Comparison of ENCODE assay signal across 12 cellular contexts in the genomic region with DNA sequence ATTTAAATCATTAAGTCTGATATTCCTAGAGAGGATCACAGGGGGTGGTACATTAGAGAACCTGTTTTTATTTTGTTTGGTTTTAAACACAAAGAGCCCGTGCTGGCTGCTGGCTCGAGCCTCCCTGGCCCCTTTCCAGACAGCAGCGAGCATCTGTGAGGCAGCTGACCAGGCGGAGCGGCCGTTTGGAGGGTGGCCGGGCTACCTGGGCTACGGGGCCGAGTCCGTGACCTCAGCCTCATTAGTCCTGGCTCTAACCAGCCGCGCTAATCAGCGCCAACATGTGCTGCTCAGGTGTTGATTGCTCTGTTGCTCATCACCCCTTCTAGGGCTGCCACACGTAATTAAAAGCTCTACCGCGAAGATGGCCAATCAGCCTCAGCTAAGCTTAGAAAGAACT. TPM values are rescaled to one million over a fixed set of nuclear protein-coding genes. Genes with fewer than 3 reads are reported as not detected.
DNase-seq lines count a peak whose midpoint lies in the region; ATAC-seq and TF ChIP-seq lines count a peak whose summit lies in the region.
"Had no signal": no experiment of that assay in that cellular context is flagged by ENCODE, and none has a peak within 500 bp of the region (broad histone marks: within the 10 kb centered on the region; RNA-seq: fewer than 3 reads in every experiment).

No MANE protein-coding gene starts in this region.

- H3K9me3 ChIP-seq in left ventricle myocardium inferior (replicated peaks) (peaks cover 10% of the 10 kb centered on the region), spleen (peaks cover 2 to 34% (median 12%) of the 10 kb centered on the region in 8 donors), mammary epithelial cell (replicated peaks; ENCODE audit: insufficient read depth, low read length) (no peaks in the 10 kb centered on the region), aorta (ENCODE audit: control insufficient read depth, low read length) (peaks cover 2% of the 10 kb centered on the region)

- no peaks in the 10 kb centered on the region for H3K79me2 ChIP-seq in mammary epithelial cell (ENCODE audit: insufficient read depth, low read length)

- H3K27ac ChIP-seq in left ventricle myocardium inferior (replicated peaks) (no peak overlapping the region), spleen (no peak overlapping the region), mammary epithelial cell (ENCODE audit: insufficient read depth, low read depth, low read length) (no peak overlapping the region), aorta (ENCODE audit: low read depth in 1 of 2, low read length in 2 of 2) (no peak overlapping the region)
- H3K27ac ChIP-seq: dorsolateral prefrontal cortex had no signal

- TF ChIP-seq CTCF in left ventricle myocardium inferior (IDR thresholded peaks at IDR 0.05; ENCODE audit: borderline replicate concordance), result no peak
- no peak for TF ChIP-seq CTCF in spleen (IDR thresholded peaks at IDR 0.05 in 8 of 11, conservative IDR thresholded peaks at IDR 0.05 in 3 of 11)
- TF ChIP-seq CTCF in mammary epithelial cell (conservative IDR thresholded peaks at IDR 0.05 in 1 of 2, IDR thresholded peaks at IDR 0.05 in 1 of 2; ENCODE audit: extremely low read depth in 1 of 2, insufficient read depth in 1 of 2, low read depth in 1 of 2, low read length in 2 of 2), result no peak

- BruUV-seq in mammary epithelial cell (replicated peaks; lab: Mats Ljungman, UMichigan), result no TSS peak

- in situ Hi-C loops in mammary epithelial cell (cut with MboI; ENCODE audit: low sequenced_read_pairs in 2 of 2), result no loop called here

- no peak overlapping the region for H2AFZ ChIP-seq in mammary epithelial cell (ENCODE audit: low read depth, low read length)

- H3K4me3 ChIP-seq in left ventricle myocardium inferior, result no peak overlapping the region
- H3K4me3 ChIP-seq in spleen, result no peak overlapping the region
- no peak overlapping the region for H3K4me3 ChIP-seq in mammary epithelial cell (replicated peaks in 1 of 3; ENCODE audit: insufficient read depth in 1 of 3, low read depth in 2 of 3, low read length in 3 of 3)
- H3K4me3 ChIP-seq in aorta (ENCODE audit: low read length in 2 of 2), result no peak overlapping the region

- peaks cover 24% of the 10 kb centered on the region for H3K4me1 ChIP-seq in left ventricle myocardium inferior
- H3K4me1 ChIP-seq in spleen, result peaks cover 0 to 4% (median 0%) of the 10 kb centered on the region in 6 donors
- peaks cover 13% of the 10 kb centered on the region for H3K4me1 ChIP-seq in mammary epithelial cell (ENCODE audit: insufficient read depth, low read length)
- H3K4me1 ChIP-seq in aorta (ENCODE audit: control insufficient read depth in 1 of 2, insufficient read depth in 2 of 2, low read length in 2 of 2), result no peaks in the 10 kb centered on the region

- no peak for ATAC-seq in aorta (ENCODE audit: low FRiP score)

- no peaks in the 10 kb centered on the region for H4K20me1 ChIP-seq in mammary epithelial cell (ENCODE audit: insufficient read depth, low read length)

- no peaks in the 10 kb centered on the region for H3K27me3 ChIP-seq in left ventricle myocardium inferior (ENCODE audit: low read depth)
- H3K27me3 ChIP-seq in spleen (replicated peaks in 1 of 7), result peaks cover 0 to 9% (median 0%) of the 10 kb centered on the region in 7 donors
- H3K27me3 ChIP-seq in mammary epithelial cell (ENCODE audit: insufficient read depth, low read length), result no peaks in the 10 kb centered on the region
- H3K27me3 ChIP-seq in aorta (ENCODE audit: control insufficient read depth in 1 of 2, insufficient read depth in 2 of 2, low read length in 1 of 2), result no peaks in the 10 kb centered on the region
- H3K27me3 ChIP-seq: dorsolateral prefrontal cortex had no signal

- dilution Hi-C loops in mammary epithelial cell (cut with HindIII; ENCODE audit: low sequenced_read_pairs), result no loop called here

- no peak for TF ChIP-seq POLR2A in spleen (IDR thresholded peaks at IDR 0.05)

- H3K36me3 ChIP-seq in left ventricle myocardium inferior, result peaks cover 37% of the 10 kb centered on the region
- peaks cover 0 to 67% (median 18%) of the 10 kb centered on the region in 6 donors for H3K36me3 ChIP-seq in spleen
- no peaks in the 10 kb centered on the region for H3K36me3 ChIP-seq in mammary epithelial cell (ENCODE audit: insufficient read depth, low read length)
- peaks cover 8 to 10% of the 10 kb centered on the region in 2 donors for H3K36me3 ChIP-seq in aorta (ENCODE audit: control insufficient read depth in 1 of 2, insufficient read depth in 2 of 2, low read length in 1 of 2)

- DNase-seq in DMS53 (lab: John Stamatoyannopoulos, UW) (peak; percentile 63), DMS53 treated with DMSO at 0.1 percent for 48 hours (lab: John Stamatoyannopoulos, UW; ENCODE audit: unreplicated experiment) (no peak), NCI-H774 (lab: John Stamatoyannopoulos, UW) (peak; percentile 42), left ventricle myocardium inferior (peak; percentile 36), spleen (peak; percentile 70), mammary epithelial cell (no peak), GM03348 (ENCODE audit: low spot score) (no peak), aorta (no peak)
- DNase-seq: CD4-positive, CD25-positive, alpha-beta regulatory T cell; dorsolateral prefrontal cortex; left cardiac atrium; NCI-H446 treated with DMSO at 0.1 percent for 48 hours had no signal

- 87 to 91% (median 90%) methylated on average over 16 of the region's 16 CpGs for WGBS in spleen, 5 donors
- 93% methylated on average over 16 of the region's 16 CpGs for WGBS in mammary epithelial cell (ENCODE audit: low coverage, missing lambda C conversion rate)
- 75 to 84% methylated on average over 16 of the region's 16 CpGs for WGBS in aorta, 2 donors

- intact Hi-C loops in left ventricle myocardium inferior (cut with micrococcal nuclease), result no loop called here
- intact Hi-C loops in spleen (cut with DNase I; ENCODE audit: low total_unique reads), result no loop called here
- intact Hi-C loops in mammary epithelial cell (cut with micrococcal nuclease), result no loop called here
- intact Hi-C loops in aorta (cut with DNase I), result no loop called here

- H3K9ac ChIP-seq in mammary epithelial cell (ENCODE audit: insufficient read depth, low read length), result no peak overlapping the region

- CTCF ChIA-PET in mammary epithelial cell (lab: Charles Lee; ENCODE audit: low non-redundant PET), result no interaction called here

- no peak overlapping the region for H3K4me2 ChIP-seq in mammary epithelial cell (ENCODE audit: insufficient read depth, low read depth, low read length)

RNA-seq across cellular contexts. Expression of gene DCTD, which starts 35.3 kb away (rescaled TPM):
- total RNA-seq in left ventricle myocardium inferior, result 44.2 TPM
- total RNA-seq in spleen, result 10 to 100 TPM; 63.9 to 97.2 (median 77.8) TPM
- polyA plus RNA-seq in spleen, result 10 to 100 TPM; 40.4 to 58.5 (median 46.8) TPM
- 100 to 1,000 TPM in 1 of 2 donors, 10 to 100 TPM in 1; 71.3 to 121 TPM for total RNA-seq in mammary epithelial cell
- polyA plus RNA-seq in mammary epithelial cell, result 105 TPM
- 163 TPM for polyA minus RNA-seq in mammary epithelial cell
- 10 to 100 TPM; 73.6 to 78.4 TPM for total RNA-seq in aorta
- 10 to 100 TPM; 65.1 to 72.0 TPM for polyA plus RNA-seq in aorta

Comparison
In these comparisons a context has a peak if more than half of its experiments do, and no peak if none do; other contexts are left out.
1. DNase-seq: peak in DMS53 (single experiment), NCI-H774 (single experiment), left ventricle myocardium inferior (single experiment) and spleen (single experiment); none in DMS53 treated with DMSO at 0.1 percent for 48 hours (single experiment), mammary epithelial cell (single experiment), GM03348 (single experiment) and aorta (0 of 2).